1 cellular context compared by ENCODE assay signal in genomic region chr20:35883778-35884540, GRCh38.
A peak's percentile ranks its signal among the peaks of the same experiment; 100 is the strongest.
TF ChIP-seq lines count a peak whose summit lies in the region.

No MANE protein-coding gene starts in this region.

TF ChIP-seq in HEK293, 187 proteins besides CTCF, POLR2A, EP300 and RAD21 (continued from another document and continues in another):
- TF ChIP-seq PBX3 (CRISPR knock-in tag; IDR thresholded peaks at IDR 0.05), result no peak
- TF ChIP-seq ZNF214 (tag by site-specific recombination; IDR thresholded peaks at IDR 0.05; ENCODE audit: borderline replicate concordance), result no peak
- TF ChIP-seq ZNF596 (tag by site-specific recombination; IDR thresholded peaks at IDR 0.05), result no peak
- TF ChIP-seq ZNF335 (tag by site-specific recombination; conservative IDR thresholded peaks at IDR 0.05), result peak; percentile 53
- TF ChIP-seq ZNF629 (tag by site-specific recombination; IDR thresholded peaks at IDR 0.05), result peak; percentile 78
- peak; percentile 54; the same call in 1 of the 2 replicates for TF ChIP-seq PRDM1 (tag by site-specific recombination; IDR thresholded peaks at IDR 0.05)
- TF ChIP-seq ELK4 (IDR thresholded peaks at IDR 0.05; ENCODE audit: borderline replicate concordance, low read depth, low read length), result no peak
- TF ChIP-seq ZNF266 (tag by site-specific recombination; IDR thresholded peaks at IDR 0.05; ENCODE audit: low read depth), result no peak
- TF ChIP-seq SP7 (tag by site-specific recombination; IDR thresholded peaks at IDR 0.05), result peak; percentile 88
- no peak for TF ChIP-seq ZNF664 (tag by site-specific recombination; IDR thresholded peaks at IDR 0.05)
- no peak for TF ChIP-seq ZBTB44 (tag by site-specific recombination; IDR thresholded peaks at IDR 0.05)
- peak; percentile 71; the same call in 1 of the 2 replicates for TF ChIP-seq ZBTB48 (tag by site-specific recombination; IDR thresholded peaks at IDR 0.05)
- TF ChIP-seq ZNF513 (tag by site-specific recombination; IDR thresholded peaks at IDR 0.05), result no peak
- TF ChIP-seq ZNF24 (tag by site-specific recombination; IDR thresholded peaks at IDR 0.05), result peak; percentile 76; the same call in 1 of the 2 replicates
- TF ChIP-seq ZBTB26 (tag by site-specific recombination; optimal IDR thresholded peaks at IDR 0.05), result no peak
- no peak for TF ChIP-seq ZNF558 (tag by site-specific recombination; IDR thresholded peaks at IDR 0.05)
- TF ChIP-seq ZNF157 (tag by site-specific recombination; IDR thresholded peaks at IDR 0.05), result no peak
- peak; percentile 80; the same call in 1 of the 2 replicates for TF ChIP-seq WT1 (tag by site-specific recombination; IDR thresholded peaks at IDR 0.05)
- no peak for TF ChIP-seq ZNF398 (tag by site-specific recombination; IDR thresholded peaks at IDR 0.05)
- TF ChIP-seq ZNF2 (tag by site-specific recombination; IDR thresholded peaks at IDR 0.05), result peak; percentile 47; the same call in 1 of the 2 replicates
- no peak for TF ChIP-seq ZNF571 (tag by site-specific recombination; IDR thresholded peaks at IDR 0.05)
- no peak for TF ChIP-seq ZNF433 (tag by site-specific recombination; IDR thresholded peaks at IDR 0.05; ENCODE audit: low read depth)
- no peak for TF ChIP-seq ZSCAN16 (tag by site-specific recombination; IDR thresholded peaks at IDR 0.05)
- no peak for TF ChIP-seq ZNF248 (tag by site-specific recombination; IDR thresholded peaks at IDR 0.05)
- no peak for TF ChIP-seq ZBTB6 (tag by site-specific recombination; IDR thresholded peaks at IDR 0.05)
- no peak for TF ChIP-seq ATF2 (tag by site-specific recombination; IDR thresholded peaks at IDR 0.05; ENCODE audit: low read depth)
- no peak; the same call in 1 of the 2 replicates for TF ChIP-seq ZBTB8A (tag by site-specific recombination; IDR thresholded peaks at IDR 0.05)
- peak; percentile 89 for TF ChIP-seq KLF17 (tag by site-specific recombination; IDR thresholded peaks at IDR 0.05)
- TF ChIP-seq ZBTB11 (tag by site-specific recombination; conservative IDR thresholded peaks at IDR 0.05; ENCODE audit: low read depth), result no peak
- peak; percentile 76 for TF ChIP-seq ZEB2 (tag by site-specific recombination; IDR thresholded peaks at IDR 0.05)
- no peak; the same call in 1 of the 2 replicates for TF ChIP-seq ZNF184 (tag by site-specific recombination; IDR thresholded peaks at IDR 0.05)
- TF ChIP-seq ZFP3 (tag by site-specific recombination; IDR thresholded peaks at IDR 0.05; ENCODE audit: low read depth), result no peak
- TF ChIP-seq INSM2 (tag by site-specific recombination; IDR thresholded peaks at IDR 0.05), result peak; percentile 13; the same call in 1 of the 2 replicates
- TF ChIP-seq ZNF677 (tag by site-specific recombination; IDR thresholded peaks at IDR 0.05), result no peak
- TF ChIP-seq ZNF223 (tag by site-specific recombination; IDR thresholded peaks at IDR 0.05), result no peak
- TF ChIP-seq ZBTB10 (tag by site-specific recombination; IDR thresholded peaks at IDR 0.05), result no peak
- TF ChIP-seq FEZF1 (tag by site-specific recombination; IDR thresholded peaks at IDR 0.05), result peak; percentile 41; the same call in 1 of the 2 replicates
- TF ChIP-seq ZNF707 (tag by site-specific recombination; IDR thresholded peaks at IDR 0.05), result no peak
